9 cellular contexts compared by ENCODE assay signal in the genomic region with DNA sequence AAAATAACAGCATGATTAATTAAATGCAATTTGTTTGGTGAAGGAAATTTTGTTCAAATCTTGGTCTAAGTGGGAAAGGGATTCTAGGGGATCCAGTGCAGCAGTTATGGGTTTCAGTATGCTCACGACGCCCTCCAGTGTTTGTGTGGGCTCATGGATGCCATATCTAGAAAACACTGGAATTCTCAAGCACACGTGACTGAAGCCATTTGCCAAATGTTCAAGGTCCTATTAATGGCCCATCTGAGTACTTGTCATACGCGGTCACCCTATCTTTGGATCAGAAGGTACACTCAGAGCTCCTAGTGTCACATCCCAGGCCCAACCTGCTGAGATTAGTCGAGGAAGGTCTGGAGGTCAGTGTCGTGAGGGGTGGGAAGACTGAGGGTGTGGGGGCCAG. TPM values are rescaled to one million over a fixed set of nuclear protein-coding genes. Genes with fewer than 3 reads are reported as not detected.
DNase-seq lines count a peak whose midpoint lies in the region; ATAC-seq, FAIRE-seq and TF ChIP-seq lines count a peak whose summit lies in the region.
"Not testable (repeated sequence)": the region's sequence is repeated elsewhere in the genome, so short reads cannot be mapped to it uniquely, and the experiment has no call there.
"Had no signal": no experiment of that assay in that cellular context is flagged by ENCODE, and none has a peak within 500 bp of the region (broad histone marks: within the 10 kb centered on the region; RNA-seq: fewer than 3 reads in every experiment).

No MANE protein-coding gene starts in this region.

- not testable (repeated sequence) for DNase-seq in HTR-8/SVneo (ENCODE audit: insufficient read length, low spot score); WTC11 (ENCODE audit: low spot score); body of pancreas; left cardiac atrium; lung (ENCODE audit: low spot score); psoas muscle

- not testable (repeated sequence) for H3K4me3 ChIP-seq in body of pancreas, lung, psoas muscle

- not testable (repeated sequence) for H3K36me3 Mint-ChIP-seq in WTC11

- WGBS in body of pancreas, 2 donors, result 0% methylated on average over 2 of the region's 7 CpGs; no CpG with 5 or more reads in 1 of the 2 donors
- WGBS in lung, 2 donors, result no CpG with 5 or more reads among the region's 7 CpGs
- no CpG with 5 or more reads among the region's 7 CpGs for WGBS in psoas muscle, 3 donors

- not testable (repeated sequence) for H3K27ac ChIP-seq in body of pancreas; lung (ENCODE audit: low read depth in 1 of 2, low read length in 1 of 2); psoas muscle

- not testable (repeated sequence) for H3K27me3 ChIP-seq in body of pancreas; lung (ENCODE audit: control insufficient read depth, insufficient read depth)
- peaks cover 0 to 23% (median 0%) of the 10 kb centered on the region in 3 donors for H3K27me3 ChIP-seq in psoas muscle (ENCODE audit: insufficient read depth in 3 of 3, low read length in 2 of 3)

- intact Hi-C loops in body of pancreas (cut with DNase I); left cardiac atrium (cut with DNase I); psoas muscle (cut with DNase I): not testable (repeated sequence)

- POLR2A ChIA-PET in WTC11 (lab: Charles Lee), result not testable (repeated sequence)

- H3K4me1 Mint-ChIP-seq in WTC11, result peaks cover 47% of the 10 kb centered on the region

- TF ChIP-seq POLR2A in body of pancreas (IDR thresholded peaks at IDR 0.05), result not testable (repeated sequence)

- 0 out of 2 replicates have a peak overlapping the region, but pooled peaks have one; percentile 35 for H3K27ac Mint-ChIP-seq in WTC11

- H3K36me3 ChIP-seq in body of pancreas (replicated peaks in 1 of 2; ENCODE audit: insufficient read depth in 1 of 2, low read depth in 2 of 2); lung (ENCODE audit: control insufficient read depth in 2 of 2, insufficient read depth in 2 of 2, low read length in 2 of 2); psoas muscle (ENCODE audit: insufficient read depth in 1 of 2, low read depth in 1 of 2): not testable (repeated sequence)

- TF ChIP-seq CTCF in WTC11 (IDR thresholded peaks at IDR 0.05); body of pancreas (IDR thresholded peaks at IDR 0.05); lung (IDR thresholded peaks at IDR 0.05; ENCODE audit: control extremely low read depth, extremely low read depth); psoas muscle (IDR thresholded peaks at IDR 0.05): not testable (repeated sequence)

- H3K4me1 ChIP-seq in body of pancreas; lung (ENCODE audit: control insufficient read depth in 2 of 2, insufficient read depth in 2 of 2, low read length in 2 of 2); psoas muscle: not testable (repeated sequence)

- H3K9me3 ChIP-seq in body of pancreas; lung (ENCODE audit: control insufficient read depth in 2 of 2, insufficient read depth in 1 of 2, low read length in 1 of 2); psoas muscle: not testable (repeated sequence)

- not testable (repeated sequence) for H3K4me3 Mint-ChIP-seq in WTC11

- ATAC-seq in WTC11, result peak; percentile 65
- peak; percentile 84 for ATAC-seq in body of pancreas
- peak; percentile 41 to 57 for ATAC-seq in left cardiac atrium
- ATAC-seq in lung (ENCODE audit: insufficient read depth, low FRiP score), result peak; percentile 58
- ATAC-seq in psoas muscle, result peak in 3 of 4 donors; percentile 55 to 86 (median 59)

- not testable (repeated sequence) for H3K27me3 Mint-ChIP-seq in WTC11 (ENCODE audit: low read depth)

- CTCF ChIA-PET in WTC11 (lab: Charles Lee), result not testable (repeated sequence)

- H3K9me3 Mint-ChIP-seq in WTC11, result not testable (repeated sequence)

- FAIRE-seq in G401.6 (lab: Jason Lieb, UNC) (peak; percentile 87), HTR-8/SVneo (lab: Jason Lieb, UNC) (peak; percentile 49)

RNA-seq across cellular contexts. Expression of a gene that starts 11.9 kb away (rescaled TPM):
- 26.9 to 37.0 TPM (median 27.0 TPM) in 3 replicates for total RNA-seq in WTC11 (2021)
- total RNA-seq in body of pancreas, result under 1 TPM in 1 of 2 donors, not detected in 1; 0.78 TPM
- total RNA-seq in left cardiac atrium, result 1 to 10 TPM; 2.1 to 2.2 TPM
- 1 to 10 TPM; 5.3 to 9.6 TPM for total RNA-seq in lung
- polyA plus RNA-seq in lung, result 10 to 100 TPM in 1 of 2 donors, 1 to 10 TPM in 1; 3.8 to 10.2 TPM
- total RNA-seq in psoas muscle, result 1 to 10 TPM in 1 of 4 donors, under 1 TPM in 3; 0.65 to 1.0 (median 0.75) TPM
- under 1 TPM; 0.25 to 0.42 (median 0.25) TPM for polyA plus RNA-seq in psoas muscle

RNA-seq across cellular contexts. Expression of a gene that starts 42.7 kb away (rescaled TPM):
- total RNA-seq in WTC11 (2021) (not detected in 3 replicates), body of pancreas (not detected), left cardiac atrium (not detected), lung (not detected), psoas muscle (not detected)
- polyA plus RNA-seq in lung (not detected), psoas muscle (not detected)
- total RNA-seq: NCI-H460 had no signal
- polyA plus RNA-seq: SK-N-SH had no signal

RNA-seq across cellular contexts. Expression of a gene that starts 55.7 kb away (rescaled TPM):
- total RNA-seq in WTC11 (2021) (704 to 738 TPM (median 712 TPM) in 3 replicates), body of pancreas (100 to 1,000 TPM; 132 to 260 TPM), left cardiac atrium (100 to 1,000 TPM; 188 to 224 TPM), lung (100 to 1,000 TPM; 316 to 418 TPM), psoas muscle (100 to 1,000 TPM; 141 to 186 (median 165) TPM)
- polyA plus RNA-seq in lung (100 to 1,000 TPM; 318 to 354 TPM), psoas muscle (100 to 1,000 TPM; 128 to 174 (median 134) TPM)
